Comparison of ENCODE assay signal across 1 cellular context in genomic region chr2:190319557-190320498, GRCh38.
A peak's percentile ranks its signal among the peaks of the same experiment; 100 is the strongest.
TF ChIP-seq lines count a peak whose summit lies in the region.

A gene with protein sequence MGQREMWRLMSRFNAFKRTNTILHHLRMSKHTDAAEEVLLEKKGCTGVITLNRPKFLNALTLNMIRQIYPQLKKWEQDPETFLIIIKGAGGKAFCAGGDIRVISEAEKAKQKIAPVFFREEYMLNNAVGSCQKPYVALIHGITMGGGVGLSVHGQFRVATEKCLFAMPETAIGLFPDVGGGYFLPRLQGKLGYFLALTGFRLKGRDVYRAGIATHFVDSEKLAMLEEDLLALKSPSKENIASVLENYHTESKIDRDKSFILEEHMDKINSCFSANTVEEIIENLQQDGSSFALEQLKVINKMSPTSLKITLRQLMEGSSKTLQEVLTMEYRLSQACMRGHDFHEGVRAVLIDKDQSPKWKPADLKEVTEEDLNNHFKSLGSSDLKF (minus strand): TSS chr2:190319826. CDS start chr2:190319750, 76 bp downstream.

TF ChIP-seq in HepG2, 621 proteins besides CTCF, POLR2A, EP300 and RAD21 (continued from another document and continues in another):
- TF ChIP-seq BRF2 (CRISPR knock-in tag; IDR thresholded peaks at IDR 0.05) = peak; percentile 71
- TF ChIP-seq FOXC1 (CRISPR knock-in tag; IDR thresholded peaks at IDR 0.05; ENCODE audit: borderline replicate concordance) = peak; percentile 93
- TF ChIP-seq FOXK1 (CRISPR knock-in tag; IDR thresholded peaks at IDR 0.05; ENCODE audit: borderline replicate concordance, low read depth) = peak; percentile 96
- no peak for TF ChIP-seq FOXO4 (CRISPR knock-in tag; conservative IDR thresholded peaks at IDR 0.05)
- TF ChIP-seq CBX2 (IDR thresholded peaks at IDR 0.05; ENCODE audit: low read depth, low read length) = no peak
- TF ChIP-seq CBX2 (CRISPR knock-in tag; IDR thresholded peaks at IDR 0.05; ENCODE audit: low read depth) = no peak
- no peak for TF ChIP-seq SRSF1 (optimal IDR thresholded peaks at IDR 0.05; ENCODE audit: low read depth, low read length)
- peak; percentile 74; the same call in 1 of the 2 replicates for TF ChIP-seq ZNF570 (CRISPR knock-in tag; IDR thresholded peaks at IDR 0.05; ENCODE audit: borderline replicate concordance)
- peak; percentile 91 for TF ChIP-seq TAF1 (CRISPR knock-in tag; IDR thresholded peaks at IDR 0.05)
- TF ChIP-seq CREB1 (IDR thresholded peaks at IDR 0.05) = peak; percentile 85
- TF ChIP-seq CREB1 (CRISPR knock-in tag; IDR thresholded peaks at IDR 0.05) = peak; percentile 96
- no peak; the same call in 1 of the 2 replicates for TF ChIP-seq ZFP90 (CRISPR knock-in tag; IDR thresholded peaks at IDR 0.05; ENCODE audit: borderline replicate concordance)
- peak; percentile 91; the same call in 1 of the 2 replicates for TF ChIP-seq SNAPC2 (CRISPR knock-in tag; IDR thresholded peaks at IDR 0.05)
- TF ChIP-seq ZNF44 (CRISPR knock-in tag; IDR thresholded peaks at IDR 0.05) = no peak; the same call in 1 of the 2 replicates
- TF ChIP-seq GABPA (IDR thresholded peaks at IDR 0.05; ENCODE audit: low read depth, low read length) = peak; percentile 89
- TF ChIP-seq GABPA (CRISPR knock-in tag; IDR thresholded peaks at IDR 0.05; ENCODE audit: low read depth) = peak; percentile 97
- peak; percentile 47; the same call in 1 of the 2 replicates for TF ChIP-seq RFX5 (IDR thresholded peaks at IDR 0.05; ENCODE audit: low read depth, low read length)
- TF ChIP-seq GFI1 (CRISPR knock-in tag; IDR thresholded peaks at IDR 0.05; ENCODE audit: borderline replicate concordance) = peak; percentile 79
- TF ChIP-seq ZFYVE20 (CRISPR knock-in tag; IDR thresholded peaks at IDR 0.05; ENCODE audit: borderline replicate concordance, low read depth) = no peak
- peak; percentile 93 for TF ChIP-seq ZIK1 (CRISPR knock-in tag; IDR thresholded peaks at IDR 0.05; ENCODE audit: borderline replicate concordance, low read depth)
- TF ChIP-seq ZNF430 (CRISPR knock-in tag; IDR thresholded peaks at IDR 0.05) = peak; percentile 95
- no peak; the same call in 1 of the 2 replicates for TF ChIP-seq ZNF557 (CRISPR knock-in tag; IDR thresholded peaks at IDR 0.05)
- TF ChIP-seq ZFP62 (CRISPR knock-in tag; IDR thresholded peaks at IDR 0.05) = no peak
- TF ChIP-seq NR3C1 (CRISPR knock-in tag; IDR thresholded peaks at IDR 0.05) = no peak
- TF ChIP-seq ZBTB7A (CRISPR knock-in tag; IDR thresholded peaks at IDR 0.05) = no peak
- TF ChIP-seq KLF12 (CRISPR knock-in tag; IDR thresholded peaks at IDR 0.05; ENCODE audit: borderline replicate concordance) = peak; percentile 97; the same call in 1 of the 2 replicates
- TF ChIP-seq, protein P1, sequence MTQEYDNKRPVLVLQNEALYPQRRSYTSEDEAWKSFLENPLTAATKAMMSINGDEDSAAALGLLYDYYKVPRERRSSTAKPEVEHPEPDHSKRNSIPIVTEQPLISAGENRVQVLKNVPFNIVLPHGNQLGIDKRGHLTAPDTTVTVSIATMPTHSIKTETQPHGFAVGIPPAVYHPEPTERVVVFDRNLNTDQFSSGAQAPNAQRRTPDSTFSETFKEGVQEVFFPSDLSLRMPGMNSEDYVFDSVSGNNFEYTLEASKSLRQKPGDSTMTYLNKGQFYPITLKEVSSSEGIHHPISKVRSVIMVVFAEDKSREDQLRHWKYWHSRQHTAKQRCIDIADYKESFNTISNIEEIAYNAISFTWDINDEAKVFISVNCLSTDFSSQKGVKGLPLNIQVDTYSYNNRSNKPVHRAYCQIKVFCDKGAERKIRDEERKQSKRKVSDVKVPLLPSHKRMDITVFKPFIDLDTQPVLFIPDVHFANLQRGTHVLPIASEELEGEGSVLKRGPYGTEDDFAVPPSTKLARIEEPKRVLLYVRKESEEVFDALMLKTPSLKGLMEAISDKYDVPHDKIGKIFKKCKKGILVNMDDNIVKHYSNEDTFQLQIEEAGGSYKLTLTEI (CRISPR knock-in tag; conservative IDR thresholded peaks at IDR 0.05) = no peak
- peak in 1 of 2 experiments; percentile 99; a peak in 2 of 4 replicates for TF ChIP-seq KLF16 (CRISPR knock-in tag; IDR thresholded peaks at IDR 0.05)
- peak; percentile 97 for TF ChIP-seq ERF (CRISPR knock-in tag; IDR thresholded peaks at IDR 0.05)
- no peak for TF ChIP-seq IKZF1 (IDR thresholded peaks at IDR 0.05)
- peak; percentile 93 for TF ChIP-seq ARID5B (CRISPR knock-in tag; IDR thresholded peaks at IDR 0.05)
- peak; percentile 95 for TF ChIP-seq THAP11 (CRISPR knock-in tag; IDR thresholded peaks at IDR 0.05)
- TF ChIP-seq NR2C2 (CRISPR knock-in tag; IDR thresholded peaks at IDR 0.05; ENCODE audit: borderline replicate concordance) = peak; percentile 75
- peak; percentile 86 for TF ChIP-seq ZNF883 (CRISPR knock-in tag; IDR thresholded peaks at IDR 0.05; ENCODE audit: not compliant biosample characterization)
- TF ChIP-seq MTF2 (CRISPR knock-in tag; IDR thresholded peaks at IDR 0.05; ENCODE audit: borderline replicate concordance) = peak; percentile 79; the same call in 1 of the 2 replicates
- peak; percentile 83; the same call in 1 of the 2 replicates for TF ChIP-seq CBFB (CRISPR knock-in tag; IDR thresholded peaks at IDR 0.05)
- peak; percentile 34; the same call in 1 of the 2 replicates for TF ChIP-seq ZNF777 (CRISPR knock-in tag; IDR thresholded peaks at IDR 0.05)
- TF ChIP-seq ZFP1 (CRISPR knock-in tag; IDR thresholded peaks at IDR 0.05) = peak; percentile 94; the same call in 1 of the 2 replicates
- TF ChIP-seq, protein P2, sequence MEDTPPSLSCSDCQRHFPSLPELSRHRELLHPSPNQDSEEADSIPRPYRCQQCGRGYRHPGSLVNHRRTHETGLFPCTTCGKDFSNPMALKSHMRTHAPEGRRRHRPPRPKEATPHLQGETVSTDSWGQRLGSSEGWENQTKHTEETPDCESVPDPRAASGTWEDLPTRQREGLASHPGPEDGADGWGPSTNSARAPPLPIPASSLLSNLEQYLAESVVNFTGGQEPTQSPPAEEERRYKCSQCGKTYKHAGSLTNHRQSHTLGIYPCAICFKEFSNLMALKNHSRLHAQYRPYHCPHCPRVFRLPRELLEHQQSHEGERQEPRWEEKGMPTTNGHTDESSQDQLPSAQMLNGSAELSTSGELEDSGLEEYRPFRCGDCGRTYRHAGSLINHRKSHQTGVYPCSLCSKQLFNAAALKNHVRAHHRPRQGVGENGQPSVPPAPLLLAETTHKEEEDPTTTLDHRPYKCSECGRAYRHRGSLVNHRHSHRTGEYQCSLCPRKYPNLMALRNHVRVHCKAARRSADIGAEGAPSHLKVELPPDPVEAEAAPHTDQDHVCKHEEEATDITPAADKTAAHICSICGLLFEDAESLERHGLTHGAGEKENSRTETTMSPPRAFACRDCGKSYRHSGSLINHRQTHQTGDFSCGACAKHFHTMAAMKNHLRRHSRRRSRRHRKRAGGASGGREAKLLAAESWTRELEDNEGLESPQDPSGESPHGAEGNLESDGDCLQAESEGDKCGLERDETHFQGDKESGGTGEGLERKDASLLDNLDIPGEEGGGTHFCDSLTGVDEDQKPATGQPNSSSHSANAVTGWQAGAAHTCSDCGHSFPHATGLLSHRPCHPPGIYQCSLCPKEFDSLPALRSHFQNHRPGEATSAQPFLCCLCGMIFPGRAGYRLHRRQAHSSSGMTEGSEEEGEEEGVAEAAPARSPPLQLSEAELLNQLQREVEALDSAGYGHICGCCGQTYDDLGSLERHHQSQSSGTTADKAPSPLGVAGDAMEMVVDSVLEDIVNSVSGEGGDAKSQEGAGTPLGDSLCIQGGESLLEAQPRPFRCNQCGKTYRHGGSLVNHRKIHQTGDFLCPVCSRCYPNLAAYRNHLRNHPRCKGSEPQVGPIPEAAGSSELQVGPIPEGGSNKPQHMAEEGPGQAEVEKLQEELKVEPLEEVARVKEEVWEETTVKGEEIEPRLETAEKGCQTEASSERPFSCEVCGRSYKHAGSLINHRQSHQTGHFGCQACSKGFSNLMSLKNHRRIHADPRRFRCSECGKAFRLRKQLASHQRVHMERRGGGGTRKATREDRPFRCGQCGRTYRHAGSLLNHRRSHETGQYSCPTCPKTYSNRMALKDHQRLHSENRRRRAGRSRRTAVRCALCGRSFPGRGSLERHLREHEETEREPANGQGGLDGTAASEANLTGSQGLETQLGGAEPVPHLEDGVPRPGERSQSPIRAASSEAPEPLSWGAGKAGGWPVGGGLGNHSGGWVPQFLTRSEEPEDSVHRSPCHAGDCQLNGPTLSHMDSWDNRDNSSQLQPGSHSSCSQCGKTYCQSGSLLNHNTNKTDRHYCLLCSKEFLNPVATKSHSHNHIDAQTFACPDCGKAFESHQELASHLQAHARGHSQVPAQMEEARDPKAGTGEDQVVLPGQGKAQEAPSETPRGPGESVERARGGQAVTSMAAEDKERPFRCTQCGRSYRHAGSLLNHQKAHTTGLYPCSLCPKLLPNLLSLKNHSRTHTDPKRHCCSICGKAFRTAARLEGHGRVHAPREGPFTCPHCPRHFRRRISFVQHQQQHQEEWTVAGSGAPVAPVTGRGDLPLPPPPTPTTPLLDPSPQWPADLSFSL (CRISPR knock-in tag; IDR thresholded peaks at IDR 0.05) = 0 out of 2 replicates have a peak, but pooled peaks have one; percentile 69
- no peak for TF ChIP-seq MATR3 (CRISPR knock-in tag; IDR thresholded peaks at IDR 0.05)
- TF ChIP-seq ZMYM3 (CRISPR knock-in tag; IDR thresholded peaks at IDR 0.05) = peak; percentile 75
- TF ChIP-seq, protein P3, sequence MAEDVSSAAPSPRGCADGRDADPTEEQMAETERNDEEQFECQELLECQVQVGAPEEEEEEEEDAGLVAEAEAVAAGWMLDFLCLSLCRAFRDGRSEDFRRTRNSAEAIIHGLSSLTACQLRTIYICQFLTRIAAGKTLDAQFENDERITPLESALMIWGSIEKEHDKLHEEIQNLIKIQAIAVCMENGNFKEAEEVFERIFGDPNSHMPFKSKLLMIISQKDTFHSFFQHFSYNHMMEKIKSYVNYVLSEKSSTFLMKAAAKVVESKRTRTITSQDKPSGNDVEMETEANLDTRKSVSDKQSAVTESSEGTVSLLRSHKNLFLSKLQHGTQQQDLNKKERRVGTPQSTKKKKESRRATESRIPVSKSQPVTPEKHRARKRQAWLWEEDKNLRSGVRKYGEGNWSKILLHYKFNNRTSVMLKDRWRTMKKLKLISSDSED (CRISPR knock-in tag; IDR thresholded peaks at IDR 0.05) = no peak
- TF ChIP-seq ZNF549 (CRISPR knock-in tag; IDR thresholded peaks at IDR 0.05) = no peak
- peak; percentile 69; the same call in 1 of the 2 replicates for TF ChIP-seq ZNF691 (CRISPR knock-in tag; IDR thresholded peaks at IDR 0.05; ENCODE audit: borderline replicate concordance, low read depth)
- peak; percentile 98 for TF ChIP-seq GABPB1 (CRISPR knock-in tag; IDR thresholded peaks at IDR 0.05)
- TF ChIP-seq ZNF891 (CRISPR knock-in tag; IDR thresholded peaks at IDR 0.05) = peak; percentile 35; the same call in 1 of the 2 replicates
- TF ChIP-seq THYN1 (CRISPR knock-in tag; IDR thresholded peaks at IDR 0.05; ENCODE audit: borderline replicate concordance, low read depth) = 0 out of 2 replicates have a peak, but pooled peaks have one; percentile 19
- TF ChIP-seq YEATS4 (CRISPR knock-in tag; IDR thresholded peaks at IDR 0.05; ENCODE audit: borderline replicate concordance) = peak; percentile 65; the same call in 1 of the 2 replicates
